In the genomic region with DNA sequence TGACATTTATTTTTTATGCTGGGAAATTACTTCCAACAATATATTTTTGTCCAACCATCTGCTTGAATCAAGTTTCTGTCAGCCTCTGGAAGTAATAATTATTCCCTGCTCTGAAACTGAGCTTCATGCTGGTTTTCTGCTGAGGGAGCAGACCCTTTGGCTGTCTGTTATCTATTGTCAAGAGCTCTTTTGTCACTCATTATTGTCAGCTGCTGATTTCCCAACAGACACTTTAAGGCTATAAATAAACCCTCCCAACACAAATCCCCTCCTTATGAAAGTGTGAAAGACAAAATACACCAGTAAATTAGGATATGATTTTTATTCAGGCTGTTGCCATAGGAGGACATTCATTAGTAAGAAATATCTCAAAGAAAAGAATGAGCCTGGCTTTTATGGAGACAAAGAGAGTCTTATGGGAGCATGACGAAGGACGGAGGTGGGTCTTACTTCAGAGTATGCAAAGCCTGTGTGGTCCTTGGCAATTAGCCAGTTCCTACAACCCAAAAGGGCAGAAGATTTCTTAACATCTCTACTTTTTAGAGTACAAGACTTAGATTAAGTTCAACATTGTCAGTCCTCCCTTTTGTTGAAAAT, we compare ENCODE assay signal across 23 cellular contexts.
DNase-seq lines count a peak whose midpoint lies in the region; ATAC-seq and TF ChIP-seq lines count a peak whose summit lies in the region.
"Had no signal": no experiment of that assay in that cellular context is flagged by ENCODE, and none has a peak within 500 bp of the region (broad histone marks: within the 10 kb centered on the region; RNA-seq: fewer than 3 reads in every experiment).

No MANE protein-coding gene starts in this region.

- no peaks in the 10 kb centered on the region for H3K4me1 Mint-ChIP-seq in activated naive CD8-positive, alpha-beta T cell (ENCODE audit: low read depth)
- peaks cover 11% of the 10 kb centered on the region for H3K4me1 Mint-ChIP-seq in activated naive CD8-positive, alpha-beta T cell treated with anti-CD3 and anti-CD28 coated beads, Interleukin-2, amount 50 U/mL, for 24 hours
- H3K4me1 Mint-ChIP-seq: B cell had no signal

- no peak for ATAC-seq in activated naive CD8-positive, alpha-beta T cell treated with anti-CD3 and anti-CD28 coated beads, Interleukin-2, amount 50 U/mL, for 24 hours
- peak; percentile 81 for ATAC-seq in left ventricle myocardium superior
- ATAC-seq in HG03520 (IDR thresholded peaks at IDR 0.05; ENCODE audit: unreplicated experiment), result no peak
- ATAC-seq: activated CD8-positive, alpha-beta T cell treated with anti-CD3 and anti-CD28 coated beads, Interleukin-2, amount 10 ng/mL, durations not matched to agents 7 days and 5 days; left lobe of liver; upper lobe of right lung; WTC11 had no signal

- H3K4me3 ChIP-seq in uterus (no peak overlapping the region), brain microvascular endothelial cell (ENCODE audit: low read depth, low read length) (no peak overlapping the region)
- H3K4me3 ChIP-seq: esophagus squamous epithelium, SK-N-MC, upper lobe of right lung had no signal

- H3K27ac Mint-ChIP-seq in activated naive CD8-positive, alpha-beta T cell, result peak overlapping the region; percentile 7
- no peak overlapping the region for H3K27ac Mint-ChIP-seq in activated naive CD8-positive, alpha-beta T cell treated with anti-CD3 and anti-CD28 coated beads, Interleukin-2, amount 50 U/mL, for 24 hours
- H3K27ac Mint-ChIP-seq: activated CD8-positive, alpha-beta T cell treated with anti-CD3 and anti-CD28 coated beads, Interleukin-2, amount 10 ng/mL, durations not matched to agents 7 days and 5 days; B cell; T-helper 2 cell treated with Interferon-gamma antibody and Interleukin-4, amounts not matched to agents 5 μg/mL and 100 μg/mL, for 36 hours; WTC11 had no signal

- no peak for DNase-seq in activated naive CD8-positive, alpha-beta T cell treated with anti-CD3 and anti-CD28 coated beads, Interleukin-2, amount 50 U/mL, for 24 hours
- DNase-seq in SK-MEL-5 (ENCODE audit: low read depth, low spot score), result peak; percentile 31
- no peak for DNase-seq in left ventricle myocardium superior
- DNase-seq in uterus, result peak in 1 of 2 donors; percentile 37
- DNase-seq in brain microvascular endothelial cell, result no peak
- no peak for DNase-seq in SW480 (ENCODE audit: low spot score)
- DNase-seq: 8988T; activated CD8-positive, alpha-beta T cell treated with anti-CD3 and anti-CD28 coated beads, Interleukin-2, amount 10 ng/mL, durations not matched to agents 7 days and 5 days; activated naive CD4-positive, alpha-beta T cell treated with Interleukin-2 at 50 U/mL for 16 hours; activated T-cell treated with anti-CD3 and anti-CD28 coated beads, Interleukin-2, amount 50 U/mL, for 1 hour; aorta; effector memory CD4-positive, alpha-beta T cell; esophagus squamous epithelium; Kasumi-1; NCI-H1048; upper lobe of right lung had no signal

- H3K9me3 ChIP-seq in uterus, result no peaks in the 10 kb centered on the region
- H3K9me3 ChIP-seq: esophagus squamous epithelium, upper lobe of right lung had no signal

- H3K36me3 Mint-ChIP-seq in activated naive CD8-positive, alpha-beta T cell, result peaks cover 16% of the 10 kb centered on the region
- peaks cover 10% of the 10 kb centered on the region for H3K36me3 Mint-ChIP-seq in activated naive CD8-positive, alpha-beta T cell treated with anti-CD3 and anti-CD28 coated beads, Interleukin-2, amount 50 U/mL, for 24 hours (ENCODE audit: low read depth)
- H3K36me3 Mint-ChIP-seq: WTC11 had no signal

- no peaks in the 10 kb centered on the region for H3K4me1 ChIP-seq in uterus
- H3K4me1 ChIP-seq: upper lobe of right lung had no signal

- TF ChIP-seq POLR2A in uterus (IDR thresholded peaks at IDR 0.05), result no peak

- no peaks in the 10 kb centered on the region for H3K27me3 ChIP-seq in uterus
- no peaks in the 10 kb centered on the region for H3K27me3 ChIP-seq in brain microvascular endothelial cell (replicated peaks)
- H3K27me3 ChIP-seq: esophagus squamous epithelium, upper lobe of right lung had no signal

- H3K36me3 ChIP-seq in uterus, result no peaks in the 10 kb centered on the region
- no peaks in the 10 kb centered on the region for H3K36me3 ChIP-seq in brain microvascular endothelial cell (replicated peaks)
- H3K36me3 ChIP-seq: esophagus squamous epithelium, upper lobe of right lung had no signal

- H3K4me3 Mint-ChIP-seq in activated naive CD8-positive, alpha-beta T cell, result no peak overlapping the region
- H3K4me3 Mint-ChIP-seq in activated naive CD8-positive, alpha-beta T cell treated with anti-CD3 and anti-CD28 coated beads, Interleukin-2, amount 50 U/mL, for 24 hours, result no peak overlapping the region
- H3K4me3 Mint-ChIP-seq: activated CD8-positive, alpha-beta T cell treated with anti-CD3 and anti-CD28 coated beads, Interleukin-2, amount 10 ng/mL, durations not matched to agents 7 days and 5 days; B cell; T-helper 2 cell treated with Interferon-gamma antibody and Interleukin-4, amounts not matched to agents 5 μg/mL and 100 μg/mL, for 36 hours; WTC11 had no signal

- no peaks in the 10 kb centered on the region for H3K27me3 Mint-ChIP-seq in activated naive CD8-positive, alpha-beta T cell
- no peaks in the 10 kb centered on the region for H3K27me3 Mint-ChIP-seq in activated naive CD8-positive, alpha-beta T cell treated with anti-CD3 and anti-CD28 coated beads, Interleukin-2, amount 50 U/mL, for 24 hours
- H3K27me3 Mint-ChIP-seq: B cell had no signal

- intact Hi-C loops in left ventricle myocardium superior (cut with micrococcal nuclease) (no loop called here), uterus (cut with DNase I; ENCODE audit: low total_unique reads) (no loop called here)

- no peaks in the 10 kb centered on the region for H3K9me3 Mint-ChIP-seq in activated naive CD8-positive, alpha-beta T cell (ENCODE audit: low read depth)
- H3K9me3 Mint-ChIP-seq in activated naive CD8-positive, alpha-beta T cell treated with anti-CD3 and anti-CD28 coated beads, Interleukin-2, amount 50 U/mL, for 24 hours, result peaks cover 5% of the 10 kb centered on the region
- H3K9me3 Mint-ChIP-seq: WTC11 had no signal

- TF ChIP-seq CTCF in uterus (IDR thresholded peaks at IDR 0.05) (no peak), brain microvascular endothelial cell (IDR thresholded peaks at IDR 0.05; ENCODE audit: low read depth, low read length, missing control alignments) (no peak)

- peak overlapping the region; percentile 35 to 39 for H3K27ac ChIP-seq in uterus
- H3K27ac ChIP-seq in brain microvascular endothelial cell, result no peak overlapping the region
- H3K27ac ChIP-seq: esophagus squamous epithelium, SK-N-MC, upper lobe of right lung had no signal

- in situ Hi-C loops in SK-MEL-5 (cut with HindIII; ENCODE audit: low pct_unique_long_range_greater_than_20kb, low sequenced_read_pairs), result no loop called here
- in situ Hi-C loops in brain microvascular endothelial cell (cut with HindIII; ENCODE audit: low pct_ligation_motif_present, low sequenced_read_pairs), result no loop called here
